In the genomic region with DNA sequence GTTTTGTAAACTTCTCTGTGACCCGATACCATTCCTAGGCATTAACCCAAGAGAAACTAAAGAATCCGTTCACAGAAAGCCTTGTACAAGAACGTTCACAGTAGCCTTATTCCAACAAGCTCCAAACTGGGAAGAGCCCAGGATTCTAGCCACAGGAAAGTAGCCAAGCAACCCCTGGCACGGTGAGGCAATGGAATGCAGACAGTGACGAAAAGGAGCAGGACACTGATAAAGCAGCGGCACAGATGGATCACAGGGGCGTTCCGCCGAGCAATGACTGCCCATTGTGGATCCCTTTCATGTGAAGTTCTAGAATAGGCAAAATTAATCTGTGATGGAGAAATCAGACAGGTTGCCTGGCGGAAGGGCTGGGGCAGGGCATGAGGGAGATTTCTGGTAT, we compare ENCODE assay signal across 24 cellular contexts.
"Had no signal": no experiment of that assay in that cellular context is flagged by ENCODE, and none has a peak within 500 bp of the region (broad histone marks: within the 10 kb centered on the region; RNA-seq: fewer than 3 reads in every experiment).

No MANE protein-coding gene starts in this region.

- H3K27ac ChIP-seq: coronary artery, esophagus squamous epithelium, left lung, lower lobe of right lung, pancreas, thyroid gland, vagina had no signal

- H3K36me3 ChIP-seq: esophagus squamous epithelium, left lung, lower lobe of right lung, pancreas, thyroid gland, vagina had no signal

- H3K4me3 ChIP-seq: coronary artery, esophagus squamous epithelium, left lung, lower lobe of right lung, pancreas, smooth muscle cell, thyroid gland, vagina had no signal

- ATAC-seq: left lung; lower lobe of right lung; natural killer cell; pancreas; sciatic nerve; stimulated activated naive CD8-positive, alpha-beta T cell treated with anti-CD3 and anti-CD28 coated beads, Interleukin-15, amount 100 ng/mL, for 72 hours had no signal

- DNase-seq: dermis blood vessel endothelial cell; effector memory CD4-positive, alpha-beta T cell; esophagus squamous epithelium; foreskin melanocyte; glutamatergic neuron; left lung; lower lobe of right lung; natural killer cell; pancreas; retina; stimulated activated CD4-positive, alpha-beta T cell treated with anti-CD3 and anti-CD28 coated beads, Interleukin-12 subunit alpha, Interleukin-12 subunit beta, amount 100 ng/mL, for 4 hours; stimulated activated CD4-positive, alpha-beta T cell treated with anti-CD3 and anti-CD28 coated beads, Interleukin-1b, Interleukin-23, amount 100 ng/mL, for 48 hours; stimulated activated CD4-positive, alpha-beta T cell treated with anti-CD3 and anti-CD28 coated beads, Interleukin-4, amount 100 ng/mL, for 1 hour; stimulated activated CD8-positive, alpha-beta memory T cell treated with anti-CD3 and anti-CD28 coated beads, Interleukin-4, amount 100 ng/mL, for 48 hours; stimulated activated naive CD4-positive, alpha-beta T cell; stimulated activated naive CD8-positive, alpha-beta T cell treated with anti-CD3 and anti-CD28 coated beads, Interleukin-15, amount 100 ng/mL, for 72 hours; thyroid gland; trophoblast cell had no signal

- H3K9me3 ChIP-seq: left lung, lower lobe of right lung, pancreas, thyroid gland, vagina had no signal

- H3K4me1 ChIP-seq: esophagus squamous epithelium, left lung, lower lobe of right lung, pancreas, thyroid gland, vagina had no signal

- FAIRE-seq: endothelial cell of umbilical vein, keratinocyte, pancreas had no signal

- H3K27me3 ChIP-seq: esophagus squamous epithelium, left lung, pancreas, thyroid gland, vagina had no signal
